ENCODE assay signal across 8 cellular contexts in the genomic region with DNA sequence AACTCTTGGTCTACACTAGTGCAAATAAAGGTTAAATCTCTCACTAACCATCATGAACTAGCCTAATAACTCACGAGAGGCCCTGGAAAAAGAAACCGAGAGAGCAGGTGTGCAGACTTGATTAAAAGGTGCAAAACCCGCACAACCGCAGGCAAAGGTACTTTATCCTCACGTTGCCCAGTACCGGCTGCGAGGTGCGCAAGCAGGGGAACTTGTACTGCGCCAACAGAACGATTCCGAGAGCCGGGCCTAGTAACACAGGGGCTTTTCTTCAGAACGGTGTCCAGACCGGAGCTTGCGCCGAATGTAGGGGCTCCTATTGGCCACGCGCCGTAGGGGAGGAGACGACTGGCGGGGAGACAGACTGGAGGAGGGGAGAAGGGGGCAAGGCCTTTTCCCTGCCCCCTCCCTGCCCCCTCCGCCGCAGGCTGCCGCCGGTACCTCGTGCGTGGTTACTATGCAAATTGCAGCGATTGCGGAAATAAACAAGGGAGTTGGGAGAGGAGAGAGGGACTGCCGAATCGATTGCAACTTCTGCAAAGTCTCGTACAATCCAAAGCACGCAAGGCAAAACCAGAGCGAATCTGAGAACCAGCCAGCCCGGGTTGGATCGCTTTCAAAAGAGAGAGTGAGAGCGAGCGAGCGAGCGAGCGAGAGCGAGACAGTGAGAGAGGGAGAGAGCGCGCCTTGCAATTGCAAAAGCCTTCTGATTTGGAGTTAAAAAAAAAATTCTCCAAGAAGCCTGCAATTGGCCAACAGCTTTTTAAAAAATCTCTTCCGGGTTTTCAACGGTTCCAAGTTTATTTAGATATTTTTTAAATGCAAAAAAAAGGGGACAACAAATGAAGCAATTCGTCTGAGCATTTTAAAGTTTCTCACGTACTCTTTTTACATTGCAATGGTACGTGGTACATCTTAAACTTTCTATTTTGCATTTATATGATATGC. TPM values are rescaled to one million over a fixed set of nuclear protein-coding genes. Genes with fewer than 3 reads are reported as not detected.
DNase-seq lines count a peak whose midpoint lies in the region; ATAC-seq and TF ChIP-seq lines count a peak whose summit lies in the region.

No MANE protein-coding gene starts in this region.

- no peaks in the 10 kb centered on the region for H3K27me3 ChIP-seq in HCT116 (ENCODE audit: insufficient read depth, low read length)
- H3K27me3 ChIP-seq in MM.1S (replicated peaks; ENCODE audit: insufficient read depth, low read length), result peaks cover 13% of the 10 kb centered on the region; the same call in 1 of the 2 replicates
- H3K27me3 ChIP-seq in testis, result no peaks in the 10 kb centered on the region

- H3K36me3 ChIP-seq in HCT116 (ENCODE audit: control insufficient read depth in 1 of 2, insufficient read depth in 2 of 2, low read length in 2 of 2), result no peaks in the 10 kb centered on the region
- no peaks in the 10 kb centered on the region for H3K36me3 ChIP-seq in MM.1S (replicated peaks; ENCODE audit: insufficient read depth, low read length)
- no peaks in the 10 kb centered on the region for H3K36me3 ChIP-seq in testis (ENCODE audit: low read depth, missing control alignments)

- 0% methylated on average over 48 to 49 of the region's 49 CpGs for WGBS in testis, 2 donors

- peak; percentile 76 for DNase-seq in EH (ENCODE audit: low read depth)
- peak; percentile 82 for DNase-seq in HCT116 (ENCODE audit: low read depth, low spot score)
- DNase-seq in MM.1S, result peak; percentile 95
- DNase-seq in activated naive CD4-positive, alpha-beta T cell treated with anti-CD3 and anti-CD28 coated beads for 36 hours, result peak; percentile 82
- DNase-seq in globus pallidus (ENCODE audit: low spot score), result peak; percentile 92
- peak in 54 of 56 donors; percentile 56 to 96 (median 84) for DNase-seq in nucleus accumbens (lab: John Stamatoyannopoulos, UW)
- peak; percentile 91 for DNase-seq in testis

- peaks cover 38% of the 10 kb centered on the region for H3F3A ChIP-seq in MM.1S (ENCODE audit: insufficient read depth, low read length)

- no peak for TF ChIP-seq CTCF in HCT116 (IDR thresholded peaks at IDR 0.05 in 2 of 3, conservative IDR thresholded peaks at IDR 0.05 in 1 of 3; ENCODE audit: borderline replicate concordance in 1 of 3, insufficient read depth in 1 of 3, low read depth in 2 of 3, low read length in 2 of 3)
- no peak for TF ChIP-seq CTCF in MM.1S (IDR thresholded peaks at IDR 0.05; ENCODE audit: low read length)
- no peak for TF ChIP-seq CTCF in testis (IDR thresholded peaks at IDR 0.05)

- RAD21 ChIA-PET in HCT116 (lab: Charles Lee; ENCODE audit: low non-redundant PET in 1 of 2, low total read pairs in 2 of 2, uncharacterized antibody in 2 of 2, unreplicated experiment in 2 of 2), result interaction anchor here in 1 of 2 experiments (1.2 kb wide), 1 partner anchor 167 kb away, joined by 3 read pairs; no protein-coding TSS in a partner anchor

- H2AFZ ChIP-seq in HCT116 (ENCODE audit: low read depth, low read length, poor library complexity, severe bottlenecking) (peak overlapping the region; percentile 99), MM.1S (ENCODE audit: low read length) (peak overlapping the region; percentile 53)

- H3K9me3 Mint-ChIP-seq in activated naive CD4-positive, alpha-beta T cell treated with anti-CD3 and anti-CD28 coated beads for 36 hours, result no peaks in the 10 kb centered on the region

- CTCF ChIA-PET in HCT116 (lab: Charles Lee), result interaction anchor here (1.9 to 2.8 kb wide), 2 partner anchors 28 to 98 kb away, joined by 8 to 29 read pairs; no protein-coding TSS in a partner anchor
- CTCF ChIA-PET in activated naive CD4-positive, alpha-beta T cell treated with anti-CD3 and anti-CD28 coated beads for 36 hours (lab: Charles Lee), result interaction anchor here (0.7 to 2.9 kb wide), 5 partner anchors 27 to 547 kb away, joined by 3 to 15 read pairs (median 4); no protein-coding TSS in a partner anchor

- peaks cover 35 to 52% of the 10 kb centered on the region in 2 experiments for H3K4me1 ChIP-seq in HCT116 (ENCODE audit: control insufficient read depth in 1 of 2, insufficient read depth in 2 of 2, low read length in 2 of 2)
- H3K4me1 ChIP-seq in MM.1S (ENCODE audit: low read length), result peaks cover 11% of the 10 kb centered on the region
- peaks cover 44% of the 10 kb centered on the region for H3K4me1 ChIP-seq in testis

- no peak for TF ChIP-seq RAD21 in HCT116 (IDR thresholded peaks at IDR 0.05; ENCODE audit: low read depth)

- intact Hi-C loops in HCT116 (cut with micrococcal nuclease) (no loop called here), testis (cut with DNase I; ENCODE audit: low total_unique reads) (no loop called here)
- intact Hi-C loops in activated naive CD4-positive, alpha-beta T cell treated with anti-CD3 and anti-CD28 coated beads for 36 hours (cut with micrococcal nuclease), result loop anchor here (1.0 to 10.0 kb wide), 9 partner anchors 7 to 1708 kb away; partner anchors contain the start of genes ATG4C, DOCK7, HOOK1 and PATJ

- peak overlapping the region; percentile 50 to 68 for H3K4me3 ChIP-seq in HCT116 (replicated peaks in 1 of 2; ENCODE audit: low read depth in 1 of 2, low read length in 2 of 2)
- H3K4me3 ChIP-seq in MM.1S (ENCODE audit: low read length), result peak overlapping the region; percentile 75
- peak overlapping the region; percentile 51 to 76 for H3K4me3 ChIP-seq in testis

- BruUV-seq in HCT116 (replicated peaks; lab: Mats Ljungman, UMichigan), result no TSS peak

- H4K20me1 ChIP-seq in HCT116 (ENCODE audit: insufficient read depth) (no peaks in the 10 kb centered on the region), MM.1S (ENCODE audit: insufficient read depth, low read length) (no peaks in the 10 kb centered on the region)

- H3K9me3 ChIP-seq in HCT116 (ENCODE audit: control insufficient read depth in 1 of 2, insufficient read depth in 1 of 2, low read depth in 1 of 2, low read length in 2 of 2), result no peaks in the 10 kb centered on the region
- H3K9me3 ChIP-seq in MM.1S (replicated peaks; ENCODE audit: insufficient read depth, low read length), result no peaks in the 10 kb centered on the region
- no peaks in the 10 kb centered on the region for H3K9me3 ChIP-seq in testis

- TF ChIP-seq POLR2A in HCT116 (IDR thresholded peaks at IDR 0.05; ENCODE audit: borderline replicate concordance, extremely low read depth, insufficient read depth, insufficient read length) (no peak), Raji (IDR thresholded peaks at IDR 0.05; ENCODE audit: insufficient read depth, low read depth, low read length) (peak; percentile 90), testis (IDR thresholded peaks at IDR 0.05) (no peak)

- H3K27me3 Mint-ChIP-seq in activated naive CD4-positive, alpha-beta T cell treated with anti-CD3 and anti-CD28 coated beads for 36 hours (ENCODE audit: low read depth), result peaks cover 9% of the 10 kb centered on the region

- peak overlapping the region; percentile 92 for H3K4me3 Mint-ChIP-seq in activated naive CD4-positive, alpha-beta T cell treated with anti-CD3 and anti-CD28 coated beads for 36 hours

- POLR2A ChIA-PET in HCT116 (lab: Charles Lee), result interaction anchor here (1.0 kb wide), 1 partner anchor 22 kb away, joined by 3 read pairs; no protein-coding TSS in a partner anchor

- ATAC-seq in HCT116, result peak; percentile 86

- H3K36me3 Mint-ChIP-seq in activated naive CD4-positive, alpha-beta T cell treated with anti-CD3 and anti-CD28 coated beads for 36 hours (ENCODE audit: low read depth), result no peaks in the 10 kb centered on the region

- H3K79me2 ChIP-seq in HCT116 (ENCODE audit: insufficient read depth, low read length) (no peaks in the 10 kb centered on the region), MM.1S (ENCODE audit: low read length) (no peaks in the 10 kb centered on the region)

- peak overlapping the region; percentile 75 for H3K27ac Mint-ChIP-seq in activated naive CD4-positive, alpha-beta T cell treated with anti-CD3 and anti-CD28 coated beads for 36 hours

- H3K9ac ChIP-seq in HCT116 (ENCODE audit: low read length), result peak overlapping the region; percentile 69
- H3K9ac ChIP-seq in MM.1S (ENCODE audit: low read length), result peak overlapping the region; percentile 82

- H3K4me2 ChIP-seq in HCT116 (ENCODE audit: low read length), result peak overlapping the region; percentile 91
- H3K4me2 ChIP-seq in MM.1S (ENCODE audit: low read depth, low read length), result peak overlapping the region; percentile 67

- no peaks in the 10 kb centered on the region for H3K9me2 ChIP-seq in HCT116 (ENCODE audit: insufficient read depth)
- H3K9me2 ChIP-seq in MM.1S (replicated peaks; ENCODE audit: insufficient read depth, low read length), result no peaks in the 10 kb centered on the region

- H3K4me1 Mint-ChIP-seq in activated naive CD4-positive, alpha-beta T cell treated with anti-CD3 and anti-CD28 coated beads for 36 hours (ENCODE audit: low read depth), result peaks cover 43% of the 10 kb centered on the region

- peak overlapping the region; percentile 81 for H3K27ac ChIP-seq in HCT116 (ENCODE audit: low read depth, low read length)
- H3K27ac ChIP-seq in MM.1S (ENCODE audit: low read length), result peak overlapping the region; percentile 96
- H3K27ac ChIP-seq in testis, result peak overlapping the region; percentile 60 to 67

TF ChIP-seq in HCT116, 20 proteins besides CTCF, POLR2A, EP300 and RAD21 (continues in another document):
- TF ChIP-seq YY1 (IDR thresholded peaks at IDR 0.05; ENCODE audit: extremely low read depth, insufficient replicate concordance, low read depth, low read length) (peak; percentile 9), ELF1 (IDR thresholded peaks at IDR 0.05; ENCODE audit: borderline replicate concordance, low read depth) (peak; percentile 52), EZH2phosphoT487 (IDR thresholded peaks at IDR 0.05; ENCODE audit: borderline replicate concordance) (no peak), ZFX (IDR thresholded peaks at IDR 0.05) (peak; percentile 57; the same call in 1 of the 2 replicates), SRF (IDR thresholded peaks at IDR 0.05; ENCODE audit: low read depth) (peak; percentile 39; the same call in 1 of the 2 replicates), ATF3 (IDR thresholded peaks at IDR 0.05) (no peak), CEBPB (IDR thresholded peaks at IDR 0.05; ENCODE audit: low read depth) (peak; percentile 66), TCF7L2 (IDR thresholded peaks at IDR 0.05; ENCODE audit: borderline replicate concordance, extremely low read depth, insufficient read depth, insufficient read length) (no peak), CBX3 (IDR thresholded peaks at IDR 0.05; ENCODE audit: low read depth) (peak; percentile 78)
- TF ChIP-seq, protein P1, sequence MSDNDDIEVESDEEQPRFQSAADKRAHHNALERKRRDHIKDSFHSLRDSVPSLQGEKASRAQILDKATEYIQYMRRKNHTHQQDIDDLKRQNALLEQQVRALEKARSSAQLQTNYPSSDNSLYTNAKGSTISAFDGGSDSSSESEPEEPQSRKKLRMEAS (IDR thresholded peaks at IDR 0.05), result peak; percentile 94

RNA-seq across cellular contexts. Expression of gene NFIA, which starts 5.4 kb away (rescaled TPM):
- 17.2 TPM for total RNA-seq in HCT116 (2021; ENCODE audit: unreplicated experiment)
- polyA plus RNA-seq in HCT116 (2012), result 4.1 and 4.3 TPM in 2 replicates
- total RNA-seq in activated naive CD4-positive, alpha-beta T cell treated with anti-CD3 and anti-CD28 coated beads for 36 hours, result 1 to 10 TPM in 1 of 2 experiments, under 1 TPM in 1; 0.98 to 1.1 TPM
- 10 to 100 TPM; 53.5 to 78.9 TPM for total RNA-seq in testis
- polyA plus RNA-seq in testis (ENCODE audit: insufficient read depth, low read depth, low replicate concordance), result 11.6 TPM

Comparison
In these comparisons a context has a peak if more than half of its experiments do, and no peak if none do; other contexts are left out.
1. Peak in every context shown above with its lines: DNase-seq, ATAC-seq, H3K4me3 ChIP-seq and H3K27ac ChIP-seq.